ENCODE assay signal across 8 cellular contexts in genomic region chr12:104286538-104287482, GRCh38. TPM values are rescaled to one million over a fixed set of nuclear protein-coding genes. Genes with fewer than 3 reads are reported as not detected.
DNase-seq lines count a peak whose midpoint lies in the region; ATAC-seq and FAIRE-seq lines count a peak whose summit lies in the region.

No MANE protein-coding gene starts in this region.

- H3K9me3 ChIP-seq in NT2/D1 (ENCODE audit: insufficient read depth, low read length), result no peaks in the 10 kb centered on the region

- in situ Hi-C loops in Caki2 (cut with HindIII; ENCODE audit: low pct_unique_long_range_greater_than_20kb, low sequenced_read_pairs), result no loop called here

- ATAC-seq in GM21381 (IDR thresholded peaks at IDR 0.05; ENCODE audit: unreplicated experiment), result peak; percentile 88

- H3K4me3 ChIP-seq in NT2/D1 (ENCODE audit: insufficient read length, low read depth), result peak overlapping the region; percentile 94

- peak overlapping the region; percentile 95 for H3K9ac ChIP-seq in NT2/D1 (ENCODE audit: insufficient read length, low read depth)

- peaks cover 25% of the 10 kb centered on the region for H3K36me3 ChIP-seq in NT2/D1 (ENCODE audit: insufficient read depth, insufficient read length, low read length)

- H3K4me1 ChIP-seq in NT2/D1 (ENCODE audit: insufficient read depth, insufficient read length), result peaks cover 5% of the 10 kb centered on the region

- DNase-seq in Caki2 (ENCODE audit: low read depth), result peak; percentile 98
- DNase-seq in HTR-8/SVneo (ENCODE audit: insufficient read length, low spot score), result peak; percentile 85
- peak; percentile 97 for DNase-seq in NT2/D1 (ENCODE audit: low read depth, low spot score)
- DNase-seq in activated CD8-positive, alpha-beta memory T cell treated with anti-CD3 and anti-CD28 coated beads, Interleukin-2, amount 50 U/mL, for 24 hours (ENCODE audit: extremely low read depth), result peak; percentile 74
- DNase-seq in mesenteric fat pad (ENCODE audit: low spot score), result peak; percentile 97
- DNase-seq in stimulated activated CD8-positive, alpha-beta memory T cell treated with anti-CD3 and anti-CD28 coated beads, Interleukin-15, amount 100 ng/mL, for 24 hours (ENCODE audit: low read depth), result peak; percentile 55

- peak; percentile 57 for FAIRE-seq in HTR-8/SVneo (lab: Jason Lieb, UNC)
- FAIRE-seq in endometrium (lab: Jason Lieb, UNC), result peak; percentile 70

- no peaks in the 10 kb centered on the region for H3K27me3 ChIP-seq in NT2/D1 (ENCODE audit: insufficient read depth, insufficient read length)

RNA-seq across cellular contexts. Expression of gene EID3, which starts 16.7 kb away (rescaled TPM):
- 4.9 and 6.8 TPM in 2 replicates for total RNA-seq in Caki2 (2014; rRNA removed; shearing (Covaris generic); ENCODE audit: low replicate concordance)
- total RNA-seq in mesenteric fat pad, result 8.2 TPM

Comparison
In these comparisons a context has a peak if more than half of its experiments do, and no peak if none do; other contexts are left out.
1. Peak in every context shown above with its lines: DNase-seq, ATAC-seq and H3K4me3 ChIP-seq.